Comparison of ENCODE assay signal across 3 cellular contexts in genomic region chr9:10341057-10341456, GRCh38.
"Had no signal": no experiment of that assay in that cellular context is flagged by ENCODE, and none has a peak within 500 bp of the region (broad histone marks: within the 10 kb centered on the region; RNA-seq: fewer than 3 reads in every experiment).

No MANE protein-coding gene starts in this region.

- DNase-seq: IMR-90, KBM-7, KG1 had no signal
